ENCODE assay signal across 15 cellular contexts in genomic region chr5:81525690-81526089, GRCh38.
DNase-seq lines count a peak whose midpoint lies in the region; ATAC-seq and TF ChIP-seq lines count a peak whose summit lies in the region.
"Had no signal": no experiment of that assay in that cellular context is flagged by ENCODE, and none has a peak within 500 bp of the region (broad histone marks: within the 10 kb centered on the region; RNA-seq: fewer than 3 reads in every experiment).

No MANE protein-coding gene starts in this region.

- POLR2A ChIA-PET in activated CD8-positive, alpha-beta T cell treated with anti-CD3 and anti-CD28 coated beads for 36 hours (lab: Charles Lee) = interaction anchor here (0.8 kb wide), 1 partner anchor 9 kb away, joined by 3 read pairs; no protein-coding TSS in a partner anchor
- POLR2A ChIA-PET in activated CD8-positive, alpha-beta T cell treated with anti-CD3 and anti-CD28 coated beads, Interleukin-2, amount 10 ng/mL, durations not matched to agents 7 days and 5 days (lab: Charles Lee) = no interaction called here

- H3K36me3 ChIP-seq in psoas muscle (ENCODE audit: insufficient read depth in 1 of 2, low read depth in 1 of 2) = no peaks in the 10 kb centered on the region
- H3K36me3 ChIP-seq: heart right ventricle had no signal

- WGBS in psoas muscle, 3 donors = 33 to 40% (median 36%) methylated on average over 2 of the region's 2 CpGs

- ATAC-seq in activated CD8-positive, alpha-beta T cell treated with anti-CD3 and anti-CD28 coated beads for 36 hours = peak; percentile 47
- no peak for ATAC-seq in activated CD8-positive, alpha-beta T cell treated with anti-CD3 and anti-CD28 coated beads, Interleukin-2, amount 10 ng/mL, durations not matched to agents 7 days and 5 days
- peak; percentile 76 to 89 (median 80) for ATAC-seq in psoas muscle
- ATAC-seq: Right ventricle myocardium inferior, WTC11 had no signal

- no peaks in the 10 kb centered on the region for H3K9me3 Mint-ChIP-seq in activated CD8-positive, alpha-beta T cell treated with anti-CD3 and anti-CD28 coated beads for 36 hours
- no peaks in the 10 kb centered on the region for H3K9me3 Mint-ChIP-seq in activated CD8-positive, alpha-beta T cell treated with anti-CD3 and anti-CD28 coated beads, Interleukin-2, amount 10 ng/mL, durations not matched to agents 7 days and 5 days (ENCODE audit: insufficient read depth)
- H3K9me3 Mint-ChIP-seq: WTC11 had no signal

- no peaks in the 10 kb centered on the region for H3K36me3 Mint-ChIP-seq in activated CD8-positive, alpha-beta T cell treated with anti-CD3 and anti-CD28 coated beads for 36 hours (ENCODE audit: low read depth)
- H3K36me3 Mint-ChIP-seq in activated CD8-positive, alpha-beta T cell treated with anti-CD3 and anti-CD28 coated beads, Interleukin-2, amount 10 ng/mL, durations not matched to agents 7 days and 5 days (ENCODE audit: low read depth) = no peaks in the 10 kb centered on the region
- H3K36me3 Mint-ChIP-seq: WTC11 had no signal

- no peak overlapping the region for H3K4me3 ChIP-seq in psoas muscle
- H3K4me3 ChIP-seq: heart right ventricle had no signal

- no peak for TF ChIP-seq CTCF in activated CD8-positive, alpha-beta T cell treated with anti-CD3 and anti-CD28 coated beads for 36 hours (IDR thresholded peaks at IDR 0.05)
- TF ChIP-seq CTCF in psoas muscle (IDR thresholded peaks at IDR 0.05) = no peak

- peak overlapping the region; percentile 50 for H3K27ac Mint-ChIP-seq in activated CD8-positive, alpha-beta T cell treated with anti-CD3 and anti-CD28 coated beads for 36 hours
- H3K27ac Mint-ChIP-seq in activated CD8-positive, alpha-beta T cell treated with anti-CD3 and anti-CD28 coated beads, Interleukin-2, amount 10 ng/mL, durations not matched to agents 7 days and 5 days = no peak overlapping the region
- H3K27ac Mint-ChIP-seq: WTC11 had no signal

- H3K4me1 ChIP-seq in psoas muscle = peaks cover 21% of the 10 kb centered on the region

- H3K27me3 Mint-ChIP-seq in activated CD8-positive, alpha-beta T cell treated with anti-CD3 and anti-CD28 coated beads for 36 hours = no peaks in the 10 kb centered on the region
- H3K27me3 Mint-ChIP-seq in activated CD8-positive, alpha-beta T cell treated with anti-CD3 and anti-CD28 coated beads, Interleukin-2, amount 10 ng/mL, durations not matched to agents 7 days and 5 days (ENCODE audit: low read depth) = no peaks in the 10 kb centered on the region

- no peak overlapping the region for H3K4me3 Mint-ChIP-seq in activated CD8-positive, alpha-beta T cell treated with anti-CD3 and anti-CD28 coated beads for 36 hours
- no peak overlapping the region for H3K4me3 Mint-ChIP-seq in activated CD8-positive, alpha-beta T cell treated with anti-CD3 and anti-CD28 coated beads, Interleukin-2, amount 10 ng/mL, durations not matched to agents 7 days and 5 days
- H3K4me3 Mint-ChIP-seq: WTC11 had no signal

- intact Hi-C loops in activated CD8-positive, alpha-beta T cell treated with anti-CD3 and anti-CD28 coated beads for 36 hours (cut with micrococcal nuclease) = no loop called here
- intact Hi-C loops in psoas muscle (cut with DNase I) = no loop called here

- H3K27me3 ChIP-seq in psoas muscle (ENCODE audit: insufficient read depth in 3 of 3, low read length in 2 of 3) = no peaks in the 10 kb centered on the region
- H3K27me3 ChIP-seq: heart right ventricle had no signal

- peak overlapping the region; percentile 18 for H3K27ac ChIP-seq in psoas muscle
- H3K27ac ChIP-seq: heart right ventricle had no signal

- no peak for DNase-seq in activated CD8-positive, alpha-beta T cell treated with anti-CD3 and anti-CD28 coated beads for 36 hours
- no peak for DNase-seq in activated CD8-positive, alpha-beta T cell treated with anti-CD3 and anti-CD28 coated beads, Interleukin-2, amount 10 ng/mL, durations not matched to agents 7 days and 5 days
- DNase-seq in NCI-H460 (ENCODE audit: extremely low read depth, low read depth) (peak; percentile 36), brain pericyte (ENCODE audit: low read depth, low spot score) (peak; percentile 12), psoas muscle (no peak), cerebellum (ENCODE audit: low spot score) (no peak), C1 segment of cervical spinal cord (lab: John Stamatoyannopoulos, UW) (no peak), NCI-H226 (no peak)
- DNase-seq: AML-193; effector CD8-positive, alpha-beta T cell; heart right ventricle; NCI-H524 treated with DMSO at 0.1 percent for 48 hours; occipital lobe had no signal

- peaks cover 5% of the 10 kb centered on the region for H3K4me1 Mint-ChIP-seq in activated CD8-positive, alpha-beta T cell treated with anti-CD3 and anti-CD28 coated beads for 36 hours (ENCODE audit: low read depth)
- H3K4me1 Mint-ChIP-seq in activated CD8-positive, alpha-beta T cell treated with anti-CD3 and anti-CD28 coated beads, Interleukin-2, amount 10 ng/mL, durations not matched to agents 7 days and 5 days (ENCODE audit: low read depth) = peaks cover 5% of the 10 kb centered on the region

- CTCF ChIA-PET in activated CD8-positive, alpha-beta T cell treated with anti-CD3 and anti-CD28 coated beads for 36 hours (lab: Charles Lee) = no interaction called here
- CTCF ChIA-PET in activated CD8-positive, alpha-beta T cell treated with anti-CD3 and anti-CD28 coated beads, Interleukin-2, amount 10 ng/mL, durations not matched to agents 7 days and 5 days (lab: Charles Lee) = no interaction called here

- H3K9me3 ChIP-seq in psoas muscle = no peaks in the 10 kb centered on the region
- H3K9me3 ChIP-seq: heart right ventricle had no signal

Comparison
In these comparisons a context has a peak if more than half of its experiments do, and no peak if none do; other contexts are left out.
1. DNase-seq: peak in NCI-H460 (single experiment) and brain pericyte (single experiment); none in activated CD8-positive, alpha-beta T cell treated with anti-CD3 and anti-CD28 coated beads for 36 hours (single experiment), activated CD8-positive, alpha-beta T cell treated with anti-CD3 and anti-CD28 coated beads, Interleukin-2, amount 10 ng/mL, durations not matched to agents 7 days and 5 days (single experiment), psoas muscle (0 of 2), cerebellum (single experiment), C1 segment of cervical spinal cord (0 of 14) and NCI-H226 (single experiment).